Comparison of ENCODE assay signal across 8 cellular contexts in the genomic region with DNA sequence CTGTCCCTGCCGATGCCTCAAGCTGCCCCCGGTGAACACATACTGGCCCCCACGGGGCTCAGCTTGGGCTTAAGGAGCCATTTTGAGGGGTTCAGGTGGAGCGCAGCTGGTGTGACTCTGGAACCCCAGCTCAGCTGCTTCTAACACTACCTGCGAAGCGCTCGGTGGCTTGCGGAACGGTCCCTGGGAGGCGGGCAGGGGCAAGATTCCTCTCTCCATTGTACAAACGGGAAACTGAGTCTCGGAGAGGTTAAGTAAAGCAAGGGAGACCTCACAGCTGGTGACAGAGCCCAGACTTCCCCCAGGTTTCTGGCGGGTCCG. TPM values are rescaled to one million over a fixed set of nuclear protein-coding genes. Genes with fewer than 3 reads are reported as not detected.
DNase-seq lines count a peak whose midpoint lies in the region; ATAC-seq lines count a peak whose summit lies in the region.

No MANE protein-coding gene starts in this region.

- no peaks in the 10 kb centered on the region for H3K27me3 Mint-ChIP-seq in activated CD4-positive, alpha-beta T cell treated with anti-CD3 and anti-CD28 coated beads for 36 hours
- H3K27me3 Mint-ChIP-seq in activated CD4-positive, alpha-beta memory T cell treated with anti-CD3 and anti-CD28 coated beads, Interleukin-2, amount 10 ng/mL, durations not matched to agents 7 days and 5 days, result peaks cover 6% of the 10 kb centered on the region
- peaks cover under 1% of the 10 kb centered on the region for H3K27me3 Mint-ChIP-seq in stimulated activated naive CD8-positive, alpha-beta T cell treated with anti-CD3 and anti-CD28 coated beads, Interleukin-15, amount 100 ng/mL, for 72 hours

- POLR2A ChIA-PET in activated CD4-positive, alpha-beta T cell treated with anti-CD3 and anti-CD28 coated beads for 36 hours (lab: Charles Lee), result interaction anchor here (0.5 to 2.0 kb wide), 6 partner anchors 12 to 102 kb away, joined by 3 to 13 read pairs (median 6); a partner anchor contains a TSS
- POLR2A ChIA-PET in activated CD4-positive, alpha-beta memory T cell treated with anti-CD3 and anti-CD28 coated beads, Interleukin-2, amount 10 ng/mL, durations not matched to agents 7 days and 5 days (lab: Charles Lee), result interaction anchor here (0.7 to 3.0 kb wide), 18 partner anchors 11 to 492 kb away, joined by 3 to 39 read pairs (median 4); a partner anchor contains a TSS

- H3K4me1 Mint-ChIP-seq in activated CD4-positive, alpha-beta T cell treated with anti-CD3 and anti-CD28 coated beads for 36 hours, result peaks cover 16% of the 10 kb centered on the region
- peaks cover 18% of the 10 kb centered on the region for H3K4me1 Mint-ChIP-seq in activated CD4-positive, alpha-beta memory T cell treated with anti-CD3 and anti-CD28 coated beads, Interleukin-2, amount 10 ng/mL, durations not matched to agents 7 days and 5 days
- peaks cover 32% of the 10 kb centered on the region for H3K4me1 Mint-ChIP-seq in stimulated activated naive CD8-positive, alpha-beta T cell treated with anti-CD3 and anti-CD28 coated beads, Interleukin-15, amount 100 ng/mL, for 72 hours

- H3K9ac ChIP-seq in iPS-18a (ENCODE audit: low read length), result no peak overlapping the region

- H3K4me3 Mint-ChIP-seq in activated CD4-positive, alpha-beta T cell treated with anti-CD3 and anti-CD28 coated beads for 36 hours, result peak overlapping the region; percentile 59
- H3K4me3 Mint-ChIP-seq in activated CD4-positive, alpha-beta memory T cell treated with anti-CD3 and anti-CD28 coated beads, Interleukin-2, amount 10 ng/mL, durations not matched to agents 7 days and 5 days, result peak overlapping the region; percentile 58
- H3K4me3 Mint-ChIP-seq in stimulated activated naive CD8-positive, alpha-beta T cell treated with anti-CD3 and anti-CD28 coated beads, Interleukin-15, amount 100 ng/mL, for 72 hours, result peak overlapping the region; percentile 70 to 73

- no peak overlapping the region for H3K27ac ChIP-seq in iPS-18a (ENCODE audit: low read length)

- H3K36me3 ChIP-seq in iPS-18a (ENCODE audit: control insufficient read depth, low read depth, low read length), result no peaks in the 10 kb centered on the region

- peaks cover 13% of the 10 kb centered on the region for H3K27me3 ChIP-seq in iPS-18a (ENCODE audit: control insufficient read depth, insufficient read depth, low read length)

- peak overlapping the region; percentile 47 for H3K27ac Mint-ChIP-seq in activated CD4-positive, alpha-beta T cell treated with anti-CD3 and anti-CD28 coated beads for 36 hours
- H3K27ac Mint-ChIP-seq in activated CD4-positive, alpha-beta memory T cell treated with anti-CD3 and anti-CD28 coated beads, Interleukin-2, amount 10 ng/mL, durations not matched to agents 7 days and 5 days, result no peak overlapping the region
- peak overlapping the region; percentile 30 to 84 for H3K27ac Mint-ChIP-seq in stimulated activated naive CD8-positive, alpha-beta T cell treated with anti-CD3 and anti-CD28 coated beads, Interleukin-15, amount 100 ng/mL, for 72 hours

- no peaks in the 10 kb centered on the region for H3K4me1 ChIP-seq in iPS-18a (ENCODE audit: control insufficient read depth, low read depth, low read length)

- intact Hi-C loops in activated CD4-positive, alpha-beta T cell treated with anti-CD3 and anti-CD28 coated beads for 36 hours (cut with DNase I, micrococcal nuclease), result loop anchor here in 1 of 2 experiments (1.0 kb wide), 2 partner anchors 26 to 74 kb away; a partner anchor contains a TSS

- H3K9me3 Mint-ChIP-seq in activated CD4-positive, alpha-beta T cell treated with anti-CD3 and anti-CD28 coated beads for 36 hours (ENCODE audit: low read depth), result no peaks in the 10 kb centered on the region
- no peaks in the 10 kb centered on the region for H3K9me3 Mint-ChIP-seq in activated CD4-positive, alpha-beta memory T cell treated with anti-CD3 and anti-CD28 coated beads, Interleukin-2, amount 10 ng/mL, durations not matched to agents 7 days and 5 days
- H3K9me3 Mint-ChIP-seq in stimulated activated naive CD8-positive, alpha-beta T cell treated with anti-CD3 and anti-CD28 coated beads, Interleukin-15, amount 100 ng/mL, for 72 hours, result no peaks in the 10 kb centered on the region

- no peaks in the 10 kb centered on the region for H3K36me3 Mint-ChIP-seq in activated CD4-positive, alpha-beta T cell treated with anti-CD3 and anti-CD28 coated beads for 36 hours (ENCODE audit: low read depth)
- H3K36me3 Mint-ChIP-seq in activated CD4-positive, alpha-beta memory T cell treated with anti-CD3 and anti-CD28 coated beads, Interleukin-2, amount 10 ng/mL, durations not matched to agents 7 days and 5 days (ENCODE audit: low read depth), result no peaks in the 10 kb centered on the region

- H3K9me3 ChIP-seq in iPS-18a (ENCODE audit: control insufficient read depth, low read depth, low read length), result no peaks in the 10 kb centered on the region

- no peak for ATAC-seq in activated CD4-positive, alpha-beta T cell treated with anti-CD3 and anti-CD28 coated beads for 36 hours
- no peak for ATAC-seq in stimulated activated naive CD8-positive, alpha-beta T cell treated with anti-CD3 and anti-CD28 coated beads, Interleukin-15, amount 100 ng/mL, for 72 hours

- peak overlapping the region; percentile 32 for H3K4me3 ChIP-seq in iPS-18a (ENCODE audit: low read length)

- DNase-seq in activated CD4-positive, alpha-beta T cell treated with anti-CD3 and anti-CD28 coated beads for 36 hours, result no peak
- no peak for DNase-seq in activated CD4-positive, alpha-beta T cell treated with anti-CD3 and anti-CD28 coated beads for 4 hours
- no peak for DNase-seq in activated CD4-positive, alpha-beta memory T cell treated with anti-CD3 and anti-CD28 coated beads, Interleukin-2, amount 10 ng/mL, durations not matched to agents 7 days and 5 days
- DNase-seq in stimulated activated naive CD8-positive, alpha-beta T cell treated with anti-CD3 and anti-CD28 coated beads, Interleukin-15, amount 100 ng/mL, for 72 hours, result no peak
- no peak for DNase-seq in NCI-H446 treated with DMSO at 0.1 percent for 48 hours (lab: John Stamatoyannopoulos, UW)
- no peak for DNase-seq in AG08395 (ENCODE audit: low spot score)
- no peak for DNase-seq in NCI-H1105 (lab: John Stamatoyannopoulos, UW)

- CTCF ChIA-PET in activated CD4-positive, alpha-beta T cell treated with anti-CD3 and anti-CD28 coated beads for 36 hours (lab: Charles Lee), result interaction anchor here (0.5 to 2.5 kb wide), 49 partner anchors 10 to 547 kb away, joined by 3 to 38 read pairs (median 5); a partner anchor contains a TSS
- CTCF ChIA-PET in activated CD4-positive, alpha-beta memory T cell treated with anti-CD3 and anti-CD28 coated beads, Interleukin-2, amount 10 ng/mL, durations not matched to agents 7 days and 5 days (lab: Charles Lee), result interaction anchor here (0.6 to 2.6 kb wide), 84 partner anchors 11 to 681 kb away, joined by 3 to 92 read pairs (median 5); a partner anchor contains a TSS

RNA-seq across cellular contexts. Expression of a gene that starts 11.8 kb away (rescaled TPM):
- 10 to 100 TPM; 50.3 to 63.2 TPM for total RNA-seq in activated CD4-positive, alpha-beta T cell treated with anti-CD3 and anti-CD28 coated beads for 36 hours
- 10 to 100 TPM; 40.0 to 40.6 TPM for total RNA-seq in activated CD4-positive, alpha-beta memory T cell treated with anti-CD3 and anti-CD28 coated beads, Interleukin-2, amount 10 ng/mL, durations not matched to agents 7 days and 5 days

RNA-seq across cellular contexts. Expression of a gene that starts 31.5 kb away (rescaled TPM):
- 10 to 100 TPM; 24.5 to 33.7 TPM for total RNA-seq in activated CD4-positive, alpha-beta T cell treated with anti-CD3 and anti-CD28 coated beads for 36 hours
- total RNA-seq in activated CD4-positive, alpha-beta memory T cell treated with anti-CD3 and anti-CD28 coated beads, Interleukin-2, amount 10 ng/mL, durations not matched to agents 7 days and 5 days, result 10 to 100 TPM; 26.1 TPM

RNA-seq across cellular contexts. Expression of a gene that starts 31.9 kb away (rescaled TPM):
- total RNA-seq in activated CD4-positive, alpha-beta T cell treated with anti-CD3 and anti-CD28 coated beads for 36 hours, result 1 to 10 TPM in 1 of 2 experiments, under 1 TPM in 1; 0.62 to 1.5 TPM
- total RNA-seq in activated CD4-positive, alpha-beta memory T cell treated with anti-CD3 and anti-CD28 coated beads, Interleukin-2, amount 10 ng/mL, durations not matched to agents 7 days and 5 days, result under 1 TPM; 0.43 to 0.68 TPM
